ENCODE assay signal across 18 cellular contexts in the genomic region with DNA sequence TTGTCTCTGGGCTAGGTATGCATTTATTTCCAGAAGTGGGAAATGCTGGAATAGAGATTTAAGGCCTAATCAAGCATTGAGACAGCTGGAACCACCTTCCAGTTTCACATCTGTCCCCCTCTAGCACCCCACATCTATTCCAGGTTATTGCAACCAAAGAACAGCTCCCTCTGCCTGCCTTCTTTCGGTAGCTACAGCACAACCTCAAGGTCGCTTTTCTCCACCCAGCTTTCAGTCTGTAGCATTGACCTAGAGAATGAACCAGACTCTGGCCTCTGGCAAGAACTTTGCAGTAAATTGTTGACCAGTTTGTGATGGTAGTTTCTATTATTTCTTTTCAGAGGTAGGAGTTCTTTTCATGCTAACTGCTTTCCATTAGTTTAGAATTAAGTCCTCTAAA.
DNase-seq lines count a peak whose midpoint lies in the region; ATAC-seq, FAIRE-seq and TF ChIP-seq lines count a peak whose summit lies in the region.
"Had no signal": no experiment of that assay in that cellular context is flagged by ENCODE, and none has a peak within 500 bp of the region (broad histone marks: within the 10 kb centered on the region; RNA-seq: fewer than 3 reads in every experiment).

No MANE protein-coding gene starts in this region.

- 49% methylated on average over 2 of the region's 2 CpGs for WGBS in A549 (ENCODE audit: missing lambda C conversion rate)

- no peaks in the 10 kb centered on the region for H3K79me2 ChIP-seq in keratinocyte (ENCODE audit: control insufficient read depth, insufficient read depth, low read length)

- H3K9me1 ChIP-seq in keratinocyte (ENCODE audit: control insufficient read depth, extremely low read depth, insufficient read depth, low read length), result no peaks in the 10 kb centered on the region

- H3K36me3 ChIP-seq in GM06990 (ENCODE audit: control insufficient read depth, insufficient read depth, low read length) (no peaks in the 10 kb centered on the region), WERI-Rb-1 (no peaks in the 10 kb centered on the region), keratinocyte (ENCODE audit: control insufficient read depth in 2 of 2, extremely low read depth in 1 of 2, insufficient read depth in 2 of 2, low read length in 2 of 2) (no peaks in the 10 kb centered on the region)
- H3K36me3 ChIP-seq: BE2C, SJCRH30, thyroid gland had no signal

- no peak for TF ChIP-seq EP300 in A549 (IDR thresholded peaks at IDR 0.05)

- peaks cover 36% of the 10 kb centered on the region for H3K4me1 ChIP-seq in A549
- peaks cover 6% of the 10 kb centered on the region for H3K4me1 ChIP-seq in keratinocyte (ENCODE audit: control insufficient read depth, extremely low read depth, insufficient read depth, low read length)
- H3K4me1 ChIP-seq: BE2C, SJCRH30, thyroid gland had no signal

- CTCF ChIA-PET in A549 (lab: Yijun Ruan, JAX), result interaction anchor here (0.8 kb wide), 1 partner anchor 24 kb away, joined by 3 read pairs; no protein-coding TSS in a partner anchor

- 0 out of 5 replicates have a peak, but pooled peaks of 1 of the 2 experiments have one; percentile 6 for TF ChIP-seq RAD21 in A549 (conservative IDR thresholded peaks at IDR 0.05 in 1 of 2, IDR thresholded peaks at IDR 0.05 in 1 of 2)

- no peak overlapping the region for H3K4me3 ChIP-seq in A549
- no peak overlapping the region for H3K4me3 ChIP-seq in GM06990 (replicated peaks; ENCODE audit: low read depth, low read length)
- no peak overlapping the region for H3K4me3 ChIP-seq in WERI-Rb-1 (ENCODE audit: low read depth, low read length)
- no peak overlapping the region for H3K4me3 ChIP-seq in keratinocyte (ENCODE audit: control insufficient read depth in 2 of 3, extremely low read depth in 1 of 3, insufficient read depth in 2 of 3, low read depth in 1 of 3, low read length in 3 of 3)
- H3K4me3 ChIP-seq: SJCRH30, thyroid gland had no signal

- POLR2A ChIA-PET in A549 (lab: Yijun Ruan, JAX), result no interaction called here

- DNase-seq in A549 (ENCODE audit: low read depth in 1 of 2, low spot score in 1 of 2), result no peak
- DNase-seq in GM06990 (ENCODE audit: extremely low read depth, insufficient read length), result no peak
- no peak for DNase-seq in WERI-Rb-1
- no peak for DNase-seq in keratinocyte (ENCODE audit: low read depth, low spot score)
- DNase-seq in SKM-1 (lab: John Stamatoyannopoulos, UW; ENCODE audit: unreplicated experiment), result no peak
- no peak for DNase-seq in H54 (ENCODE audit: insufficient read length, low spot score)
- no peak for DNase-seq in NCI-H526 (lab: John Stamatoyannopoulos, UW)
- DNase-seq in inferior parietal cortex (ENCODE audit: extremely low spot score), result no peak
- DNase-seq: activated CD8-positive, alpha-beta T cell treated with anti-CD3 and anti-CD28 coated beads for 36 hours; activated effector memory CD4-positive, alpha-beta T cell treated with Interleukin-2 at 50 U/mL for 16 hours; BE2C; NCI-H1436; NCI-H524 treated with DMSO at 0.1 percent for 48 hours; SJCRH30; thyroid gland had no signal

- H3K9ac ChIP-seq in keratinocyte (ENCODE audit: control insufficient read depth, extremely low read depth, insufficient read depth, low read length), result no peak overlapping the region

- no peak for ATAC-seq in A549
- ATAC-seq: activated CD8-positive, alpha-beta T cell treated with anti-CD3 and anti-CD28 coated beads for 36 hours had no signal

- dilution Hi-C loops in keratinocyte (cut with MboI; ENCODE audit: extremely low pct_ligation_motif_present, low sequenced_read_pairs), result no loop called here

- FAIRE-seq in A549 (lab: Jason Lieb, UNC), result no peak
- peak; percentile 29 for FAIRE-seq in keratinocyte (lab: Jason Lieb, UNC)
- FAIRE-seq in H54 (lab: Jason Lieb, UNC), result no peak
- FAIRE-seq: astrocyte, frontal cortex, islet of Langerhans had no signal

- H3K4me2 ChIP-seq in A549 (no peak overlapping the region), keratinocyte (ENCODE audit: control insufficient read depth, extremely low read depth, insufficient read depth, low read depth, low read length) (no peak overlapping the region)

- H3K9me3 ChIP-seq in A549 (no peaks in the 10 kb centered on the region), WERI-Rb-1 (ENCODE audit: severe bottlenecking) (no peaks in the 10 kb centered on the region), keratinocyte (ENCODE audit: control insufficient read depth, low read depth, low read length) (no peaks in the 10 kb centered on the region)
- H3K9me3 ChIP-seq: BE2C, SJCRH30, thyroid gland had no signal

- H3K27me3 ChIP-seq in GM06990 (replicated peaks; ENCODE audit: control insufficient read depth, insufficient read depth, low read length) (no peaks in the 10 kb centered on the region), WERI-Rb-1 (ENCODE audit: insufficient read depth, low read depth, severe bottlenecking) (no peaks in the 10 kb centered on the region), keratinocyte (ENCODE audit: control insufficient read depth, extremely low read depth, insufficient read depth, low read length) (no peaks in the 10 kb centered on the region)
- H3K27me3 ChIP-seq: BE2C, SJCRH30, thyroid gland had no signal

- H4K20me1 ChIP-seq in keratinocyte (ENCODE audit: control insufficient read depth, extremely low read depth, insufficient read depth, low read length), result no peaks in the 10 kb centered on the region

- H3K27ac ChIP-seq in A549, result peak overlapping the region; percentile 35 to 76; a peak in 5 of 6 replicates
- no peak overlapping the region for H3K27ac ChIP-seq in WERI-Rb-1
- no peak overlapping the region for H3K27ac ChIP-seq in keratinocyte (ENCODE audit: control insufficient read depth, insufficient read depth, low read length)
- H3K27ac ChIP-seq: SJCRH30, thyroid gland had no signal

- TF ChIP-seq POLR2A in A549 (IDR thresholded peaks at IDR 0.05; ENCODE audit: low read length) (no peak), H54 (IDR thresholded peaks at IDR 0.05; ENCODE audit: low read depth, low read length) (no peak)

- H2AFZ ChIP-seq in keratinocyte (ENCODE audit: control insufficient read depth, low read length), result no peak overlapping the region

- TF ChIP-seq CTCF in A549 (IDR thresholded peaks at IDR 0.05) (no peak), GM06990 (IDR thresholded peaks at IDR 0.05; ENCODE audit: insufficient read depth, low read length, poor library complexity, severe bottlenecking) (peak; percentile 23), WERI-Rb-1 (IDR thresholded peaks at IDR 0.05; ENCODE audit: low read depth, low read length) (peak; percentile 25; the same call in 1 of the 2 replicates), keratinocyte (optimal IDR thresholded peaks at IDR 0.05 in 1 of 3, IDR thresholded peaks at IDR 0.05 in 1 of 3, conservative IDR thresholded peaks at IDR 0.05 in 1 of 3; ENCODE audit: extremely low read depth in 1 of 3, insufficient read depth in 2 of 3, low read length in 3 of 3) (peak in 1 of 3 experiments; percentile 28)

TF ChIP-seq in A549, 52 proteins besides CTCF, POLR2A, EP300 and RAD21:
- TF ChIP-seq MAZ (IDR thresholded peaks at IDR 0.05; ENCODE audit: borderline replicate concordance, low read depth, low read length), result no peak
- no peak for TF ChIP-seq EHMT2 (IDR thresholded peaks at IDR 0.05; ENCODE audit: low read depth)
- TF ChIP-seq, protein P1, sequence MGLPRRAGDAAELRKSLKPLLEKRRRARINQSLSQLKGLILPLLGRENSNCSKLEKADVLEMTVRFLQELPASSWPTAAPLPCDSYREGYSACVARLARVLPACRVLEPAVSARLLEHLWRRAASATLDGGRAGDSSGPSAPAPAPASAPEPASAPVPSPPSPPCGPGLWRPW (IDR thresholded peaks at IDR 0.05), result no peak
- TF ChIP-seq SREBF2 (IDR thresholded peaks at IDR 0.05), result no peak
- no peak for TF ChIP-seq KDM5A (IDR thresholded peaks at IDR 0.05)
- no peak for TF ChIP-seq CBX8 (IDR thresholded peaks at IDR 0.05)
- TF ChIP-seq, protein P2, sequence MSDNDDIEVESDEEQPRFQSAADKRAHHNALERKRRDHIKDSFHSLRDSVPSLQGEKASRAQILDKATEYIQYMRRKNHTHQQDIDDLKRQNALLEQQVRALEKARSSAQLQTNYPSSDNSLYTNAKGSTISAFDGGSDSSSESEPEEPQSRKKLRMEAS (IDR thresholded peaks at IDR 0.05), result no peak
- TF ChIP-seq JUN (IDR thresholded peaks at IDR 0.05), result no peak
- TF ChIP-seq RNF2 (IDR thresholded peaks at IDR 0.05; ENCODE audit: borderline replicate concordance, low read depth), result no peak
TF ChIP-seq in A549: peak in this region for 0.

Comparison
In these comparisons a context has a peak if more than half of its experiments do, and no peak if none do; other contexts are left out.
1. H3K27ac ChIP-seq: peak in A549 (2 of 2); none in WERI-Rb-1 (single experiment) and keratinocyte (single experiment).